ENCODE assay signal across 36 cellular contexts in genomic region chr16:2930236-2930635, GRCh38. TPM values are rescaled to one million over a fixed set of nuclear protein-coding genes. Genes with fewer than 3 reads are reported as not detected.
"Had no signal": no experiment of that assay in that cellular context is flagged by ENCODE, and none has a peak within 500 bp of the region (broad histone marks: within the 10 kb centered on the region; RNA-seq: fewer than 3 reads in every experiment).

No MANE protein-coding gene starts in this region.

- H3K27ac Mint-ChIP-seq: activated B cell treated with CpG ODN at 0.5 μM for 24 hours; activated CD4-positive, alpha-beta memory T cell treated with anti-CD3 and anti-CD28 coated beads for 36 hours; activated CD4-positive, alpha-beta T cell treated with anti-CD3 and anti-CD28 coated beads, Interleukin-2, amount 10 ng/mL, durations not matched to agents 24 days and 14 days; activated CD8-positive, alpha-beta T cell treated with anti-CD3 and anti-CD28 coated beads for 36 hours; activated naive CD4-positive, alpha-beta T cell treated with anti-CD3 and anti-CD28 coated beads for 36 hours; activated naive CD4-positive, alpha-beta T cell treated with anti-CD3 and anti-CD28 coated beads, Interleukin-2, amount 50 U/mL, for 72 hours; activated naive CD8-positive, alpha-beta T cell treated with anti-CD3 and anti-CD28 coated beads for 36 hours; activated T-cell treated with anti-CD3 and anti-CD28 coated beads, Interleukin-2, amount 50 U/mL, for 72 hours; activated T-helper 1 cell treated with anti-CD3 and anti-CD28 coated beads, Interleukin-12 subunit alpha, Interleukin-12 subunit beta, Interleukin-2, Interleukin-4 antibody, amounts not matched to agents 30 ng/mL and 10 ng/mL and 1 ng/mL, durations not matched to agents 14 hours and 24 hours and 36 hours; activated T-helper 17 cell treated with anti-CD3 and anti-CD28 coated beads, Interleukin-2, amount 50 U/mL, for 72 hours; T-helper 1 cell treated with Interleukin-12 subunit alpha and Interleukin-12 subunit beta and Interleukin-4 antibody, amounts not matched to agents 30 μg/mL and 1 μg/mL, for 36 hours; T-helper 2 cell treated with Interferon-gamma antibody and Interleukin-4, amounts not matched to agents 5 μg/mL and 100 μg/mL, for 36 hours had no signal

- H3K36me3 ChIP-seq: breast epithelium had no signal

- H3K27me3 Mint-ChIP-seq: activated B cell treated with CpG ODN at 0.5 μM for 24 hours; activated CD4-positive, alpha-beta memory T cell treated with anti-CD3 and anti-CD28 coated beads for 36 hours; activated CD4-positive, alpha-beta T cell treated with anti-CD3 and anti-CD28 coated beads, Interleukin-2, amount 10 ng/mL, durations not matched to agents 24 days and 14 days; activated CD8-positive, alpha-beta T cell treated with anti-CD3 and anti-CD28 coated beads for 36 hours; activated naive CD8-positive, alpha-beta T cell treated with anti-CD3 and anti-CD28 coated beads for 36 hours; activated T-helper 17 cell treated with anti-CD3 and anti-CD28 coated beads, Interleukin-2, amount 50 U/mL, for 72 hours had no signal

- H3K36me3 Mint-ChIP-seq: activated naive CD4-positive, alpha-beta T cell treated with anti-CD3 and anti-CD28 coated beads, Interleukin-2, amount 50 U/mL, for 72 hours had no signal

- H3K4me3 Mint-ChIP-seq: activated B cell treated with CpG ODN at 0.5 μM for 24 hours; activated CD4-positive, alpha-beta memory T cell treated with anti-CD3 and anti-CD28 coated beads for 36 hours; activated CD4-positive, alpha-beta T cell treated with anti-CD3 and anti-CD28 coated beads, Interleukin-2, amount 10 ng/mL, durations not matched to agents 24 days and 14 days; activated CD8-positive, alpha-beta T cell treated with anti-CD3 and anti-CD28 coated beads for 36 hours; activated naive CD4-positive, alpha-beta T cell treated with anti-CD3 and anti-CD28 coated beads for 36 hours; activated naive CD8-positive, alpha-beta T cell treated with anti-CD3 and anti-CD28 coated beads for 36 hours; activated T-cell treated with anti-CD3 and anti-CD28 coated beads, Interleukin-2, amount 50 U/mL, for 4 hours; activated T-cell treated with anti-CD3 and anti-CD28 coated beads, Interleukin-2, amount 50 U/mL, for 72 hours; activated T-helper 1 cell treated with anti-CD3 and anti-CD28 coated beads, Interleukin-12 subunit alpha, Interleukin-12 subunit beta, Interleukin-2, Interleukin-4 antibody, amounts not matched to agents 30 ng/mL and 10 ng/mL and 1 ng/mL, durations not matched to agents 14 hours and 24 hours and 36 hours; activated T-helper 17 cell treated with anti-CD3 and anti-CD28 coated beads, Interleukin-2, amount 50 U/mL, for 72 hours; T-helper 1 cell treated with Interleukin-12 subunit alpha and Interleukin-12 subunit beta and Interleukin-4 antibody, amounts not matched to agents 30 μg/mL and 1 μg/mL, for 36 hours; T-helper 2 cell treated with Interferon-gamma antibody and Interleukin-4, amounts not matched to agents 5 μg/mL and 100 μg/mL, for 36 hours had no signal

- DNase-seq: activated B cell treated with CpG ODN at 0.5 μM for 24 hours; activated CD4-positive, alpha-beta memory T cell treated with anti-CD3 and anti-CD28 coated beads for 36 hours; activated CD4-positive, alpha-beta T cell treated with anti-CD3 and anti-CD28 coated beads for 4 hours; activated CD4-positive, alpha-beta T cell treated with anti-CD3 and anti-CD28 coated beads, Interleukin-2, amount 10 ng/mL, durations not matched to agents 24 days and 14 days; activated CD4-positive, alpha-beta T cell treated with anti-CD3 and anti-CD28 coated beads, Interleukin-2, amount 50 U/mL, for 1 hour; activated CD4-positive, alpha-beta T cell treated with anti-CD3 and anti-CD28 coated beads, Interleukin-2, amount 50 U/mL, for 4 hours; activated CD4-positive, CD25-positive, alpha-beta regulatory T cell treated with anti-CD3 and anti-CD28 coated beads, Interleukin-2, amount 50 U/mL, for 72 hours; activated CD8-positive, alpha-beta memory T cell treated with anti-CD3 and anti-CD28 coated beads, Interleukin-2, amount 50 U/mL, for 4 hours; activated CD8-positive, alpha-beta T cell treated with anti-CD3 and anti-CD28 coated beads for 36 hours; activated effector memory CD4-positive, alpha-beta T cell treated with anti-CD3 and anti-CD28 coated beads, Interleukin-2, amount 50 U/mL, for 16 hours; activated gamma-delta T cell treated with Interleukin-2 at 50 U/mL for 16 hours; activated naive CD4-positive, alpha-beta T cell; activated naive CD4-positive, alpha-beta T cell treated with anti-CD3 and anti-CD28 coated beads for 36 hours; activated naive CD4-positive, alpha-beta T cell treated with anti-CD3 and anti-CD28 coated beads, Interleukin-2, amount 50 U/mL, for 16 hours; activated naive CD8-positive, alpha-beta T cell treated with anti-CD3 and anti-CD28 coated beads for 36 hours; activated T-cell treated with anti-CD3 and anti-CD28 coated beads for 4 hours; activated T-cell treated with anti-CD3 and anti-CD28 coated beads, Interleukin-2, amount 50 U/mL, for 1 hour; activated T-cell treated with anti-CD3 and anti-CD28 coated beads, Interleukin-2, amount 50 U/mL, for 4 hours; activated T-cell treated with anti-CD3 and anti-CD28 coated beads, Interleukin-2, amount 50 U/mL, for 72 hours; adrenal gland; amniotic stem cell; aorta; body of pancreas; brain microvascular endothelial cell; central memory CD4-positive, alpha-beta T cell; T-helper 2 cell; T-helper 9 cell had no signal

- H3K4me3 ChIP-seq: adrenal gland, body of pancreas, breast epithelium had no signal

- ATAC-seq: activated CD8-positive, alpha-beta T cell treated with anti-CD3 and anti-CD28 coated beads for 36 hours; activated naive CD4-positive, alpha-beta T cell treated with anti-CD3 and anti-CD28 coated beads, Interleukin-2, amount 50 U/mL, for 72 hours; activated T-cell treated with anti-CD3 and anti-CD28 coated beads, Interleukin-2, amount 50 U/mL, for 4 hours; activated T-cell treated with anti-CD3 and anti-CD28 coated beads, Interleukin-2, amount 50 U/mL, for 72 hours; activated T-helper 17 cell treated with anti-CD3 and anti-CD28 coated beads, Interleukin-2, amount 50 U/mL, for 72 hours; body of pancreas had no signal

- H3K9me3 ChIP-seq: adrenal gland, body of pancreas, breast epithelium had no signal

- H3K9me3 Mint-ChIP-seq: activated B cell treated with CpG ODN at 0.5 μM for 24 hours; activated CD4-positive, alpha-beta memory T cell treated with anti-CD3 and anti-CD28 coated beads for 36 hours; activated CD4-positive, alpha-beta T cell treated with anti-CD3 and anti-CD28 coated beads, Interleukin-2, amount 10 ng/mL, durations not matched to agents 24 days and 14 days; activated CD8-positive, alpha-beta T cell treated with anti-CD3 and anti-CD28 coated beads for 36 hours; activated naive CD4-positive, alpha-beta T cell treated with anti-CD3 and anti-CD28 coated beads for 36 hours; activated naive CD4-positive, alpha-beta T cell treated with anti-CD3 and anti-CD28 coated beads, Interleukin-2, amount 50 U/mL, for 72 hours; activated naive CD8-positive, alpha-beta T cell treated with anti-CD3 and anti-CD28 coated beads for 36 hours; activated T-cell treated with anti-CD3 and anti-CD28 coated beads, Interleukin-2, amount 50 U/mL, for 4 hours; activated T-cell treated with anti-CD3 and anti-CD28 coated beads, Interleukin-2, amount 50 U/mL, for 72 hours; activated T-helper 1 cell treated with anti-CD3 and anti-CD28 coated beads, Interleukin-12 subunit alpha, Interleukin-12 subunit beta, Interleukin-2, Interleukin-4 antibody, amounts not matched to agents 30 ng/mL and 10 ng/mL and 1 ng/mL, durations not matched to agents 14 hours and 24 hours and 36 hours; activated T-helper 17 cell treated with anti-CD3 and anti-CD28 coated beads, Interleukin-2, amount 50 U/mL, for 72 hours; T-helper 1 cell treated with Interleukin-12 subunit alpha and Interleukin-12 subunit beta and Interleukin-4 antibody, amounts not matched to agents 30 μg/mL and 1 μg/mL, for 36 hours; T-helper 2 cell treated with Interferon-gamma antibody and Interleukin-4, amounts not matched to agents 5 μg/mL and 100 μg/mL, for 36 hours had no signal

- H3K27ac ChIP-seq: adrenal gland, body of pancreas, brain microvascular endothelial cell, breast epithelium, VCaP had no signal

- H3K4me1 ChIP-seq: breast epithelium had no signal

- H3K27me3 ChIP-seq: adrenal gland, body of pancreas, brain microvascular endothelial cell, breast epithelium had no signal

RNA-seq across cellular contexts. Expression of gene KREMEN2, which starts 33.8 kb away (rescaled TPM):
- total RNA-seq: activated CD4-positive, alpha-beta memory T cell treated with anti-CD3 and anti-CD28 coated beads for 36 hours; activated naive CD4-positive, alpha-beta T cell treated with anti-CD3 and anti-CD28 coated beads for 36 hours; activated naive CD4-positive, alpha-beta T cell treated with anti-CD3 and anti-CD28 coated beads, Interleukin-2, amount 50 U/mL, for 72 hours; activated naive CD8-positive, alpha-beta T cell treated with anti-CD3 and anti-CD28 coated beads for 36 hours; activated T-helper 17 cell treated with anti-CD3 and anti-CD28 coated beads, Interleukin-2, amount 50 U/mL, for 72 hours; adrenal gland; aorta; cardiac septum; cerebellum had no signal
- polyA plus RNA-seq: adrenal gland, aorta had no signal
